Comparison of ENCODE assay signal across 12 cellular contexts in genomic region chr1:96865731-96866684, GRCh38.
A peak's percentile ranks its signal among the peaks of the same experiment; 100 is the strongest.
DNase-seq lines count a peak whose midpoint lies in the region; ATAC-seq, FAIRE-seq and TF ChIP-seq lines count a peak whose summit lies in the region.
"Had no signal": no experiment of that assay in that cellular context is flagged by ENCODE, and none has a peak within 500 bp of the region (broad histone marks: within the 10 kb centered on the region; RNA-seq: fewer than 3 reads in every experiment).

No MANE protein-coding gene starts in this region.

- H3K4me3 ChIP-seq in cardiac fibroblast (replicated peaks in 1 of 2; ENCODE audit: low read depth in 2 of 2, low read length in 2 of 2) (no peak overlapping the region), right lobe of liver (no peak overlapping the region), HAP-1 (no peak overlapping the region)
- H3K4me3 ChIP-seq: adrenal gland had no signal

- no peak for TF ChIP-seq CTCF in cardiac fibroblast (IDR thresholded peaks at IDR 0.05; ENCODE audit: low read depth, low read length)
- TF ChIP-seq CTCF in right lobe of liver (IDR thresholded peaks at IDR 0.05) = no peak

- intact Hi-C loops in right lobe of liver (cut with DNase I) = no loop called here
- intact Hi-C loops in activated CD4-positive, alpha-beta T cell treated with anti-CD3 and anti-CD28 coated beads for 36 hours (cut with DNase I, micrococcal nuclease) = no loop called here

- FAIRE-seq in urothelium cell line (lab: Jason Lieb, UNC) = no peak
- FAIRE-seq: GM18507 had no signal

- 39% methylated on average over 2 of the region's 3 CpGs for WGBS in right lobe of liver (ENCODE audit: insufficient coverage, low coverage, low lambda C conversion rate, missing lambda C conversion rate)

- peak; percentile 36 to 84 (median 59) for ATAC-seq in right lobe of liver
- ATAC-seq in activated CD4-positive, alpha-beta T cell treated with anti-CD3 and anti-CD28 coated beads for 36 hours = no peak

- H3K4me1 ChIP-seq in right lobe of liver (peaks cover 0 to 3% (median 0%) of the 10 kb centered on the region in 4 donors), HAP-1 (no peaks in the 10 kb centered on the region)
- H3K4me1 ChIP-seq: adrenal gland had no signal

- no peak for TF ChIP-seq POLR2A in right lobe of liver (IDR thresholded peaks at IDR 0.05)

- H3K36me3 ChIP-seq in right lobe of liver (no peaks in the 10 kb centered on the region), HAP-1 (replicated peaks) (no peaks in the 10 kb centered on the region)
- H3K36me3 ChIP-seq: adrenal gland had no signal

- peak; percentile 16 for DNase-seq in SIG-M5 treated with dmso at 0.1 percent for 504 hours (lab: John Stamatoyannopoulos, UW; ENCODE audit: unreplicated experiment)
- no peak for DNase-seq in SIG-M5 (lab: John Stamatoyannopoulos, UW)
- DNase-seq in cardiac fibroblast (ENCODE audit: low read depth in 2 of 2) = peak; percentile 100
- no peak for DNase-seq in right lobe of liver
- peak; percentile 20 for DNase-seq in urothelium cell line (ENCODE audit: low spot score)
- no peak for DNase-seq in activated CD4-positive, alpha-beta T cell treated with anti-CD3 and anti-CD28 coated beads for 36 hours
- no peak for DNase-seq in HAP-1 (ENCODE audit: low spot score in 2 of 2)
- no peak for DNase-seq in NCI-H2227 treated with DMSO at 0.1 percent for 48 hours (lab: John Stamatoyannopoulos, UW)
- DNase-seq: kidney glomerular epithelial cell, NCI-H2081 had no signal

- H3K27me3 ChIP-seq in right lobe of liver (no peaks in the 10 kb centered on the region), HAP-1 (ENCODE audit: low read depth) (no peaks in the 10 kb centered on the region)
- H3K27me3 ChIP-seq: adrenal gland had no signal

- no peaks in the 10 kb centered on the region for H3K36me3 Mint-ChIP-seq in activated CD4-positive, alpha-beta T cell treated with anti-CD3 and anti-CD28 coated beads for 36 hours (ENCODE audit: low read depth)

- H3K9me3 ChIP-seq in right lobe of liver (no peaks in the 10 kb centered on the region), HAP-1 (no peaks in the 10 kb centered on the region)
- H3K9me3 ChIP-seq: adrenal gland had no signal

- no peak overlapping the region for H3K4me3 Mint-ChIP-seq in activated CD4-positive, alpha-beta T cell treated with anti-CD3 and anti-CD28 coated beads for 36 hours

- POLR2A ChIA-PET in activated CD4-positive, alpha-beta T cell treated with anti-CD3 and anti-CD28 coated beads for 36 hours (lab: Charles Lee) = no interaction called here

- H3K27me3 Mint-ChIP-seq in activated CD4-positive, alpha-beta T cell treated with anti-CD3 and anti-CD28 coated beads for 36 hours = peaks cover 8% of the 10 kb centered on the region

- H3K27ac Mint-ChIP-seq in activated CD4-positive, alpha-beta T cell treated with anti-CD3 and anti-CD28 coated beads for 36 hours = no peak overlapping the region

- in situ Hi-C loops in HAP-1 (cut with MboI; ENCODE audit: low sequenced_read_pairs) = no loop called here

- H3K9me3 Mint-ChIP-seq in activated CD4-positive, alpha-beta T cell treated with anti-CD3 and anti-CD28 coated beads for 36 hours (ENCODE audit: low read depth) = peaks cover 3% of the 10 kb centered on the region

- CTCF ChIA-PET in activated CD4-positive, alpha-beta T cell treated with anti-CD3 and anti-CD28 coated beads for 36 hours (lab: Charles Lee) = no interaction called here

- no peaks in the 10 kb centered on the region for H3K4me1 Mint-ChIP-seq in activated CD4-positive, alpha-beta T cell treated with anti-CD3 and anti-CD28 coated beads for 36 hours

- no peak overlapping the region for H3K27ac ChIP-seq in right lobe of liver

Comparison
In these comparisons a context has a peak if more than half of its experiments do, and no peak if none do; other contexts are left out.
1. DNase-seq: peak in SIG-M5 treated with dmso at 0.1 percent for 504 hours (single experiment), cardiac fibroblast (2 of 2) and urothelium cell line (single experiment); none in SIG-M5 (single experiment), right lobe of liver (0 of 3), activated CD4-positive, alpha-beta T cell treated with anti-CD3 and anti-CD28 coated beads for 36 hours (single experiment), HAP-1 (0 of 2) and NCI-H2227 treated with DMSO at 0.1 percent for 48 hours (single experiment).